Comparison of ENCODE assay signal across 9 cellular contexts in the genomic region with DNA sequence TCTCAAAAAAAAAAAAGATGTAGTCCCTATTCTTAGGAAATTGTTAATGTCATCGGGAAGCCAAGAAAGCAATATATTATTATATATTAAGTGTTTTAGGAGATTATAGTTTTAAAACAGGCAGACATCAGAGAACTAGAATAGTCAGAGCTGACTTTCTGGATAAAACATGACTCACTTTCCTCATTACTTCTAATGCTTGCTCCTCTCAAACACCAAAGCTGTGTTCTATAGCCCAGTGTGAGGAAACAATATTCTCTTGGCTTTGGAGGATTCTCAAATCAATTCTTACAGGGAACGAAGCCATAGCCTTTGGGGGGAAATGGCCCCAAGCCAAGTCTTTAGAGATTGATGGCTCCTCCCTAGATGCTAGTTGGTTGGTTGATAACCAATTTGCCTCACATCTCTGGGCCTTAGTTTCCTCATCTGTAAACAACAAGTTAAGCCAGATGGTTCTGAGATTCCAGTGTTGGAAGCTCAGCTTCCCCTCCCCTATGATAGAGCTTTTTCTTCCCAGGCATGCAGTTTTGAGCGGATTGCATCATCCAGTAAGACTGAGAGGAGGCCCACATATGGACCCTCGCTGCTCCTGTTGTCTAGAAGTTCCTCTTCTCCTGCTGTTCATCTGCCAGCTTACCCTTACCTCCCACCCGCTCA. TPM values are rescaled to one million over a fixed set of nuclear protein-coding genes. Genes with fewer than 3 reads are reported as not detected.
A peak's percentile ranks its signal among the peaks of the same experiment; 100 is the strongest.
DNase-seq lines count a peak whose midpoint lies in the region; ATAC-seq and TF ChIP-seq lines count a peak whose summit lies in the region.
"Had no signal": no experiment of that assay in that cellular context is flagged by ENCODE, and none has a peak within 500 bp of the region (broad histone marks: within the 10 kb centered on the region; RNA-seq: fewer than 3 reads in every experiment).

No MANE protein-coding gene starts in this region.

- in situ Hi-C loops in HAP-1 (cut with MboI; ENCODE audit: low sequenced_read_pairs): loop anchor here (10.0 kb wide), 1 partner anchor 51 kb away; no protein-coding TSS in a partner anchor

- 94% methylated on average over 5 of the region's 5 CpGs for WGBS in SK-N-SH (ENCODE audit: low lambda C conversion rate)
- 64 to 65% methylated on average over 5 of the region's 5 CpGs for WGBS in tibial nerve, 2 donors

- H3K4me3 ChIP-seq in SK-N-SH (ENCODE audit: low read depth in 2 of 2, low read length in 1 of 2) (no peak overlapping the region), tibial nerve (no peak overlapping the region), HAP-1 (no peak overlapping the region)

- peak overlapping the region in 1 of 2 experiments; percentile 29; a peak in 1 of 4 replicates for H3K27ac ChIP-seq in SK-N-SH (ENCODE audit: low read depth in 2 of 2, low read length in 1 of 2)
- H3K27ac ChIP-seq in tibial nerve: peak overlapping the region in 3 of 4 donors; percentile 61 to 66 (median 62)

- H3K27ac Mint-ChIP-seq in activated naive CD8-positive, alpha-beta T cell treated with anti-CD3 and anti-CD28 coated beads, Interleukin-2, amount 10 ng/mL, durations not matched to agents 7 days and 5 days: peak overlapping the region; percentile 25

- H3K79me2 ChIP-seq in SK-N-SH (ENCODE audit: insufficient read depth): peaks cover 100% of the 10 kb centered on the region

- H4K20me1 ChIP-seq in SK-N-SH (ENCODE audit: insufficient read depth): peaks cover 33% of the 10 kb centered on the region; the same call in 1 of the 2 replicates

- DNase-seq in SK-N-SH (no peak), left cardiac atrium (no peak), tibial nerve (ENCODE audit: low spot score in 2 of 2) (peak in 1 of 2 donors; percentile 65), HAP-1 (ENCODE audit: low spot score in 2 of 2) (no peak)
- DNase-seq in activated naive CD8-positive, alpha-beta T cell treated with anti-CD3 and anti-CD28 coated beads, Interleukin-2, amount 10 ng/mL, durations not matched to agents 7 days and 5 days: no peak
- DNase-seq: NCI-H2029 treated with DMSO at 0.1 percent for 48 hours had no signal

- no peak for ATAC-seq in SK-N-SH treated with all-trans-retinoic acid at 6 μM for 48 hours
- ATAC-seq in activated naive CD8-positive, alpha-beta T cell treated with anti-CD3 and anti-CD28 coated beads, Interleukin-2, amount 10 ng/mL, durations not matched to agents 7 days and 5 days (ENCODE audit: low read depth): no peak
- ATAC-seq in left cardiac atrium: peak; percentile 58 to 59
- ATAC-seq in GM21367 (IDR thresholded peaks at IDR 0.05; ENCODE audit: unreplicated experiment): no peak
- ATAC-seq in HG03520 (IDR thresholded peaks at IDR 0.05; ENCODE audit: unreplicated experiment): no peak

- H3K27me3 Mint-ChIP-seq in activated naive CD8-positive, alpha-beta T cell treated with anti-CD3 and anti-CD28 coated beads, Interleukin-2, amount 10 ng/mL, durations not matched to agents 7 days and 5 days: no peaks in the 10 kb centered on the region

- POLR2A ChIA-PET in SK-N-SH (lab: Yijun Ruan, JAX): interaction anchor here (0.7 kb wide), 1 partner anchor 104 kb away, joined by 3 read pairs; no protein-coding TSS in a partner anchor
- POLR2A ChIA-PET in activated naive CD8-positive, alpha-beta T cell treated with anti-CD3 and anti-CD28 coated beads, Interleukin-2, amount 10 ng/mL, durations not matched to agents 7 days and 5 days (lab: Charles Lee): interaction anchor here (0.7 to 1.5 kb wide), 2 partner anchors 12 to 35 kb away, joined by 4 to 6 read pairs; a partner anchor contains a TSS

- peaks cover 18% of the 10 kb centered on the region for H3K4me1 Mint-ChIP-seq in activated naive CD8-positive, alpha-beta T cell treated with anti-CD3 and anti-CD28 coated beads, Interleukin-2, amount 10 ng/mL, durations not matched to agents 7 days and 5 days

- TF ChIP-seq EP300 in SK-N-SH (IDR thresholded peaks at IDR 0.05; ENCODE audit: borderline replicate concordance in 1 of 2, low read depth in 1 of 2, low read length in 1 of 2) (no peak), tibial nerve (IDR thresholded peaks at IDR 0.05) (peak in 1 of 2 donors; percentile 36)

- H3K9me3 Mint-ChIP-seq in activated naive CD8-positive, alpha-beta T cell treated with anti-CD3 and anti-CD28 coated beads, Interleukin-2, amount 10 ng/mL, durations not matched to agents 7 days and 5 days: no peaks in the 10 kb centered on the region

- intact Hi-C loops in left cardiac atrium (cut with DNase I): no loop called here

- no peak for TF ChIP-seq CTCF in SK-N-SH (IDR thresholded peaks at IDR 0.05)
- no peak for TF ChIP-seq CTCF in tibial nerve (IDR thresholded peaks at IDR 0.05)

- H3K9ac ChIP-seq in SK-N-SH: no peak overlapping the region

- peaks cover 11 to 36% of the 10 kb centered on the region in 2 experiments for H3K36me3 ChIP-seq in SK-N-SH (replicated peaks in 1 of 2; ENCODE audit: control insufficient read depth in 1 of 2, insufficient read depth in 2 of 2, low read length in 1 of 2)
- peaks cover 0 to 56% (median 0%) of the 10 kb centered on the region in 3 donors for H3K36me3 ChIP-seq in tibial nerve
- peaks cover 49% of the 10 kb centered on the region for H3K36me3 ChIP-seq in HAP-1 (replicated peaks)

- CTCF ChIA-PET in SK-N-SH (lab: Yijun Ruan, JAX): interaction anchor here (1.1 to 3.2 kb wide), 2 partner anchors 26 to 62 kb away, joined by 4 to 18 read pairs; a partner anchor contains a TSS

- H3K36me3 Mint-ChIP-seq in activated naive CD8-positive, alpha-beta T cell treated with anti-CD3 and anti-CD28 coated beads, Interleukin-2, amount 10 ng/mL, durations not matched to agents 7 days and 5 days: peaks cover 17% of the 10 kb centered on the region

- H3K27me3 ChIP-seq in SK-N-SH (ENCODE audit: insufficient read depth) (no peaks in the 10 kb centered on the region), tibial nerve (no peaks in the 10 kb centered on the region), HAP-1 (ENCODE audit: low read depth) (no peaks in the 10 kb centered on the region)

- peaks cover 7% of the 10 kb centered on the region for H3F3A ChIP-seq in SK-N-SH (replicated peaks; ENCODE audit: insufficient read depth)

- TF ChIP-seq POLR2A in tibial nerve (IDR thresholded peaks at IDR 0.05): no peak

- H2AFZ ChIP-seq in SK-N-SH (ENCODE audit: low read depth): no peak overlapping the region

- H3K9me3 ChIP-seq in SK-N-SH: no peaks in the 10 kb centered on the region
- no peaks in the 10 kb centered on the region for H3K9me3 ChIP-seq in tibial nerve
- H3K9me3 ChIP-seq in HAP-1: no peaks in the 10 kb centered on the region

- peak overlapping the region; percentile 42; the same call in 1 of the 2 replicates for H3K4me2 ChIP-seq in SK-N-SH

- no peak for TF ChIP-seq RAD21 in SK-N-SH (IDR thresholded peaks at IDR 0.05; ENCODE audit: low read length)

- no peaks in the 10 kb centered on the region for H3K9me2 ChIP-seq in SK-N-SH

- no peak overlapping the region for H3K4me3 Mint-ChIP-seq in activated naive CD8-positive, alpha-beta T cell treated with anti-CD3 and anti-CD28 coated beads, Interleukin-2, amount 10 ng/mL, durations not matched to agents 7 days and 5 days

- peaks cover 0 to 3% of the 10 kb centered on the region in 2 experiments; a peak in 2 of 4 replicates for H3K4me1 ChIP-seq in SK-N-SH (ENCODE audit: control insufficient read depth in 1 of 2, insufficient read depth in 2 of 2, low read depth in 1 of 2, low read length in 1 of 2)
- H3K4me1 ChIP-seq in tibial nerve: peaks cover 0 to 44% (median 25%) of the 10 kb centered on the region in 4 donors
- H3K4me1 ChIP-seq in HAP-1: peaks cover 5% of the 10 kb centered on the region; the same call in 1 of the 2 replicates

TF ChIP-seq in SK-N-SH, 30 proteins besides CTCF, POLR2A, EP300 and RAD21 (continues in another document):
- TF ChIP-seq FOXM1 (IDR thresholded peaks at IDR 0.05; ENCODE audit: low read depth): no peak

TF ChIP-seq in SK-N-SH treated with all-trans-retinoic acid at 6 μM for 48 hours, 23 proteins besides CTCF, POLR2A, EP300 and RAD21 (continues in another document):
- TF ChIP-seq, protein P1, sequence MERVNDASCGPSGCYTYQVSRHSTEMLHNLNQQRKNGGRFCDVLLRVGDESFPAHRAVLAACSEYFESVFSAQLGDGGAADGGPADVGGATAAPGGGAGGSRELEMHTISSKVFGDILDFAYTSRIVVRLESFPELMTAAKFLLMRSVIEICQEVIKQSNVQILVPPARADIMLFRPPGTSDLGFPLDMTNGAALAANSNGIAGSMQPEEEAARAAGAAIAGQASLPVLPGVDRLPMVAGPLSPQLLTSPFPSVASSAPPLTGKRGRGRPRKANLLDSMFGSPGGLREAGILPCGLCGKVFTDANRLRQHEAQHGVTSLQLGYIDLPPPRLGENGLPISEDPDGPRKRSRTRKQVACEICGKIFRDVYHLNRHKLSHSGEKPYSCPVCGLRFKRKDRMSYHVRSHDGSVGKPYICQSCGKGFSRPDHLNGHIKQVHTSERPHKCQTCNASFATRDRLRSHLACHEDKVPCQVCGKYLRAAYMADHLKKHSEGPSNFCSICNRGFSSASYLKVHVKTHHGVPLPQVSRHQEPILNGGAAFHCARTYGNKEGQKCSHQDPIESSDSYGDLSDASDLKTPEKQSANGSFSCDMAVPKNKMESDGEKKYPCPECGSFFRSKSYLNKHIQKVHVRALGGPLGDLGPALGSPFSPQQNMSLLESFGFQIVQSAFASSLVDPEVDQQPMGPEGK (CRISPR knock-in tag; IDR thresholded peaks at IDR 0.05; ENCODE audit: borderline replicate concordance): no peak
- TF ChIP-seq ZNF565 (CRISPR knock-in tag; conservative IDR thresholded peaks at IDR 0.05; ENCODE audit: low read depth) (no peak), ISL1 (CRISPR knock-in tag; IDR thresholded peaks at IDR 0.05) (no peak)

RNA-seq across cellular contexts. Expression of a gene that starts 12.4 kb away (rescaled TPM):
- 30.1 and 31.6 TPM in 2 replicates for polyA plus RNA-seq in SK-N-SH (2012; rRNA removed)
- 28.0 and 32.9 TPM in 2 replicates for polyA plus RNA-seq in SK-N-SH (2012; cell fraction: cytosol; rRNA removed)
- polyA plus RNA-seq in SK-N-SH (2012; cell fraction: nucleus; rRNA removed): 43.2 and 49.8 TPM in 2 replicates
- total RNA-seq in activated naive CD8-positive, alpha-beta T cell treated with anti-CD3 and anti-CD28 coated beads, Interleukin-2, amount 10 ng/mL, durations not matched to agents 7 days and 5 days: 100 to 1,000 TPM; 132 to 141 TPM
- total RNA-seq in left cardiac atrium (10 to 100 TPM; 66.6 to 92.4 TPM), tibial nerve (10 to 100 TPM; 63.2 to 97.9 (median 80.1) TPM)

RNA-seq across cellular contexts. Expression of a gene that starts 22.1 kb away (rescaled TPM):
- 47.6 and 48.8 TPM in 2 replicates for polyA plus RNA-seq in SK-N-SH (2012; rRNA removed)
- polyA plus RNA-seq in SK-N-SH (2012; cell fraction: cytosol; rRNA removed): 19.9 and 29.3 TPM in 2 replicates
- polyA plus RNA-seq in SK-N-SH (2012; cell fraction: nucleus; rRNA removed): 62.2 and 68.2 TPM in 2 replicates
- total RNA-seq in activated naive CD8-positive, alpha-beta T cell treated with anti-CD3 and anti-CD28 coated beads, Interleukin-2, amount 10 ng/mL, durations not matched to agents 7 days and 5 days: 10 to 100 TPM; 35.5 TPM
- total RNA-seq in left cardiac atrium (10 to 100 TPM; 30.9 to 33.2 TPM), tibial nerve (10 to 100 TPM; 47.7 to 53.2 (median 49.5) TPM)

RNA-seq across cellular contexts. Expression of a gene that starts 58.8 kb away (rescaled TPM):
- polyA plus RNA-seq in SK-N-SH (2012; rRNA removed): 51.7 and 59.7 TPM in 2 replicates
- 29.6 and 51.7 TPM in 2 replicates for polyA plus RNA-seq in SK-N-SH (2012; cell fraction: cytosol; rRNA removed)
- polyA plus RNA-seq in SK-N-SH (2012; cell fraction: nucleus; rRNA removed): 71.1 and 76.2 TPM in 2 replicates
- 1 to 10 TPM; 4.2 to 4.9 TPM for total RNA-seq in activated naive CD8-positive, alpha-beta T cell treated with anti-CD3 and anti-CD28 coated beads, Interleukin-2, amount 10 ng/mL, durations not matched to agents 7 days and 5 days
- total RNA-seq in left cardiac atrium: 100 to 1,000 TPM in 1 of 2 donors, 10 to 100 TPM in 1; 92.1 to 132 TPM
- 100 to 1,000 TPM in 1 of 4 donors, 10 to 100 TPM in 3; 45.7 to 103 (median 69.3) TPM for total RNA-seq in tibial nerve

Comparison
In these comparisons a context has a peak if more than half of its experiments do, and no peak if none do; other contexts are left out.
1. ATAC-seq: peak in left cardiac atrium (2 of 2); none in SK-N-SH treated with all-trans-retinoic acid at 6 μM for 48 hours (single experiment), activated naive CD8-positive, alpha-beta T cell treated with anti-CD3 and anti-CD28 coated beads, Interleukin-2, amount 10 ng/mL, durations not matched to agents 7 days and 5 days (single experiment), GM21367 (single experiment) and HG03520 (single experiment).
2. RNA of a gene that starts 58.8 kb away (total RNA-seq): 92.1 to 132 TPM in left cardiac atrium and 45.7 to 103 TPM in tibial nerve; 4.2 to 4.9 TPM in activated naive CD8-positive, alpha-beta T cell treated with anti-CD3 and anti-CD28 coated beads, Interleukin-2, amount 10 ng/mL, durations not matched to agents 7 days and 5 days; every median in the first group is over 4 times any median in the second.